ENCODE assay signal across 1 cellular context in genomic region chr4:176195184-176195978, GRCh38.
TF ChIP-seq lines count a peak whose summit lies in the region.

Gene SPATA4, minus strand, starts transcription at chr4:176195585. Its CDS starts 23 bp downstream, at chr4:176195562.

TF ChIP-seq in HepG2, 621 proteins besides CTCF, POLR2A, EP300 and RAD21 (continued from another document and continues in another):
- TF ChIP-seq ZBTB14 (CRISPR knock-in tag; IDR thresholded peaks at IDR 0.05) (no peak), ZNF737 (CRISPR knock-in tag; IDR thresholded peaks at IDR 0.05; ENCODE audit: borderline replicate concordance) (no peak), PHF21A (CRISPR knock-in tag; IDR thresholded peaks at IDR 0.05) (no peak; the same call in 1 of the 2 replicates), SRF (IDR thresholded peaks at IDR 0.05; ENCODE audit: low read depth, low read length) (no peak), XBP1 (CRISPR knock-in tag; IDR thresholded peaks at IDR 0.05) (no peak), NFE2 (CRISPR knock-in tag; IDR thresholded peaks at IDR 0.05) (no peak), KDM4B (CRISPR knock-in tag; IDR thresholded peaks at IDR 0.05) (no peak), CERS6 (CRISPR knock-in tag; IDR thresholded peaks at IDR 0.05) (no peak), SNAI1 (CRISPR knock-in tag; IDR thresholded peaks at IDR 0.05; ENCODE audit: borderline replicate concordance) (no peak), KMT2B (CRISPR knock-in tag; IDR thresholded peaks at IDR 0.05) (0 out of 2 replicates have a peak, but pooled peaks have one; percentile 17), ZKSCAN8 (CRISPR knock-in tag; IDR thresholded peaks at IDR 0.05; ENCODE audit: borderline replicate concordance) (no peak), ZNF362 (CRISPR knock-in tag; IDR thresholded peaks at IDR 0.05; ENCODE audit: borderline replicate concordance) (no peak), ZNF792 (CRISPR knock-in tag; IDR thresholded peaks at IDR 0.05) (no peak), ZNF850 (CRISPR knock-in tag; conservative IDR thresholded peaks at IDR 0.05) (no peak), ZHX1 (CRISPR knock-in tag; IDR thresholded peaks at IDR 0.05; ENCODE audit: low read depth) (no peak), ADNP (CRISPR knock-in tag; IDR thresholded peaks at IDR 0.05) (no peak), MED1 (CRISPR knock-in tag; IDR thresholded peaks at IDR 0.05) (0 out of 2 replicates have a peak, but pooled peaks have one; percentile 19), HOXD1 (CRISPR knock-in tag; IDR thresholded peaks at IDR 0.05) (no peak), ZNF44 (CRISPR knock-in tag; IDR thresholded peaks at IDR 0.05) (no peak), USF2 (IDR thresholded peaks at IDR 0.05; ENCODE audit: low read depth, low read length) (no peak), USF2 (CRISPR knock-in tag; IDR thresholded peaks at IDR 0.05; ENCODE audit: borderline replicate concordance) (no peak), CC2D1A (CRISPR knock-in tag; IDR thresholded peaks at IDR 0.05) (no peak), DRAP1 (CRISPR knock-in tag; IDR thresholded peaks at IDR 0.05) (peak; percentile 42; the same call in 1 of the 2 replicates), ZNF747 (CRISPR knock-in tag; IDR thresholded peaks at IDR 0.05; ENCODE audit: borderline replicate concordance) (no peak), KDM6A (CRISPR knock-in tag; IDR thresholded peaks at IDR 0.05; ENCODE audit: low read depth) (no peak), FOXO1 (CRISPR knock-in tag; IDR thresholded peaks at IDR 0.05) (no peak), MXD3 (CRISPR knock-in tag; IDR thresholded peaks at IDR 0.05) (no peak), SOX5 (CRISPR knock-in tag; IDR thresholded peaks at IDR 0.05; ENCODE audit: borderline replicate concordance) (peak; percentile 37; the same call in 1 of the 2 replicates), EZH2 (conservative IDR thresholded peaks at IDR 0.05; ENCODE audit: low read depth, low read length) (no peak), ZNF383 (CRISPR knock-in tag; IDR thresholded peaks at IDR 0.05; ENCODE audit: borderline replicate concordance) (no peak), POLR2G (IDR thresholded peaks at IDR 0.05; ENCODE audit: low read depth, low read length) (peak; percentile 62)
- TF ChIP-seq, protein P1, sequence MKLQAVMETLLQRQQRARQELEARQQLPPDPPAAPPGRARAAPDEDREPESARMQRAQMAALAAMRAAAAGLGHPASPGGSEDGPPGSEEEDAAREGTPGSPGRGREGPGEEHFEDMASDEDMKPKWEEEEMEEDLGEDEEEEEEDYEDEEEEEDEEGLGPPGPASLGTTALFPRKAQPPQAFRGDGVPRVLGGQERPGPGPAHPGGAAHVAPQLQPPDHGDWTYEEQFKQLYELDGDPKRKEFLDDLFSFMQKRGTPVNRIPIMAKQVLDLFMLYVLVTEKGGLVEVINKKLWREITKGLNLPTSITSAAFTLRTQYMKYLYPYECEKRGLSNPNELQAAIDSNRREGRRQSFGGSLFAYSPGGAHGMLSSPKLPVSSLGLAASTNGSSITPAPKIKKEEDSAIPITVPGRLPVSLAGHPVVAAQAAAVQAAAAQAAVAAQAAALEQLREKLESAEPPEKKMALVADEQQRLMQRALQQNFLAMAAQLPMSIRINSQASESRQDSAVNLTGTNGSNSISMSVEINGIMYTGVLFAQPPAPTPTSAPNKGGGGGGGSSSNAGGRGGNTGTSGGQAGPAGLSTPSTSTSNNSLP (IDR thresholded peaks at IDR 0.05; ENCODE audit: low read depth, low read length) = no peak
- TF ChIP-seq, protein P2, sequence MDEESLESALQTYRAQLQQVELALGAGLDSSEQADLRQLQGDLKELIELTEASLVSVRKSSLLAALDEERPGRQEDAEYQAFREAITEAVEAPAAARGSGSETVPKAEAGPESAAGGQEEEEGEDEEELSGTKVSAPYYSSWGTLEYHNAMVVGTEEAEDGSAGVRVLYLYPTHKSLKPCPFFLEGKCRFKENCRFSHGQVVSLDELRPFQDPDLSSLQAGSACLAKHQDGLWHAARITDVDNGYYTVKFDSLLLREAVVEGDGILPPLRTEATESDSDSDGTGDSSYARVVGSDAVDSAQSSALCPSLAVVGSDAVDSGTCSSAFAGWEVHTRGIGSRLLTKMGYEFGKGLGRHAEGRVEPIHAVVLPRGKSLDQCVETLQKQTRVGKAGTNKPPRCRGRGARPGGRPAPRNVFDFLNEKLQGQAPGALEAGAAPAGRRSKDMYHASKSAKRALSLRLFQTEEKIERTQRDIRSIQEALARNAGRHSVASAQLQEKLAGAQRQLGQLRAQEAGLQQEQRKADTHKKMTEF (CRISPR knock-in tag; IDR thresholded peaks at IDR 0.05) = peak; percentile 80
- TF ChIP-seq, protein P3, sequence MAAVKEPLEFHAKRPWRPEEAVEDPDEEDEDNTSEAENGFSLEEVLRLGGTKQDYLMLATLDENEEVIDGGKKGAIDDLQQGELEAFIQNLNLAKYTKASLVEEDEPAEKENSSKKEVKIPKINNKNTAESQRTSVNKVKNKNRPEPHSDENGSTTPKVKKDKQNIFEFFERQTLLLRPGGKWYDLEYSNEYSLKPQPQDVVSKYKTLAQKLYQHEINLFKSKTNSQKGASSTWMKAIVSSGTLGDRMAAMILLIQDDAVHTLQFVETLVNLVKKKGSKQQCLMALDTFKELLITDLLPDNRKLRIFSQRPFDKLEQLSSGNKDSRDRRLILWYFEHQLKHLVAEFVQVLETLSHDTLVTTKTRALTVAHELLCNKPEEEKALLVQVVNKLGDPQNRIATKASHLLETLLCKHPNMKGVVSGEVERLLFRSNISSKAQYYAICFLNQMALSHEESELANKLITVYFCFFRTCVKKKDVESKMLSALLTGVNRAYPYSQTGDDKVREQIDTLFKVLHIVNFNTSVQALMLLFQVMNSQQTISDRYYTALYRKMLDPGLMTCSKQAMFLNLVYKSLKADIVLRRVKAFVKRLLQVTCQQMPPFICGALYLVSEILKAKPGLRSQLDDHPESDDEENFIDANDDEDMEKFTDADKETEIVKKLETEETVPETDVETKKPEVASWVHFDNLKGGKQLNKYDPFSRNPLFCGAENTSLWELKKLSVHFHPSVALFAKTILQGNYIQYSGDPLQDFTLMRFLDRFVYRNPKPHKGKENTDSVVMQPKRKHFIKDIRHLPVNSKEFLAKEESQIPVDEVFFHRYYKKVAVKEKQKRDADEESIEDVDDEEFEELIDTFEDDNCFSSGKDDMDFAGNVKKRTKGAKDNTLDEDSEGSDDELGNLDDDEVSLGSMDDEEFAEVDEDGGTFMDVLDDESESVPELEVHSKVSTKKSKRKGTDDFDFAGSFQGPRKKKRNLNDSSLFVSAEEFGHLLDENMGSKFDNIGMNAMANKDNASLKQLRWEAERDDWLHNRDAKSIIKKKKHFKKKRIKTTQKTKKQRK (IDR thresholded peaks at IDR 0.05; ENCODE audit: low read length) = no peak
- TF ChIP-seq, protein P4, sequence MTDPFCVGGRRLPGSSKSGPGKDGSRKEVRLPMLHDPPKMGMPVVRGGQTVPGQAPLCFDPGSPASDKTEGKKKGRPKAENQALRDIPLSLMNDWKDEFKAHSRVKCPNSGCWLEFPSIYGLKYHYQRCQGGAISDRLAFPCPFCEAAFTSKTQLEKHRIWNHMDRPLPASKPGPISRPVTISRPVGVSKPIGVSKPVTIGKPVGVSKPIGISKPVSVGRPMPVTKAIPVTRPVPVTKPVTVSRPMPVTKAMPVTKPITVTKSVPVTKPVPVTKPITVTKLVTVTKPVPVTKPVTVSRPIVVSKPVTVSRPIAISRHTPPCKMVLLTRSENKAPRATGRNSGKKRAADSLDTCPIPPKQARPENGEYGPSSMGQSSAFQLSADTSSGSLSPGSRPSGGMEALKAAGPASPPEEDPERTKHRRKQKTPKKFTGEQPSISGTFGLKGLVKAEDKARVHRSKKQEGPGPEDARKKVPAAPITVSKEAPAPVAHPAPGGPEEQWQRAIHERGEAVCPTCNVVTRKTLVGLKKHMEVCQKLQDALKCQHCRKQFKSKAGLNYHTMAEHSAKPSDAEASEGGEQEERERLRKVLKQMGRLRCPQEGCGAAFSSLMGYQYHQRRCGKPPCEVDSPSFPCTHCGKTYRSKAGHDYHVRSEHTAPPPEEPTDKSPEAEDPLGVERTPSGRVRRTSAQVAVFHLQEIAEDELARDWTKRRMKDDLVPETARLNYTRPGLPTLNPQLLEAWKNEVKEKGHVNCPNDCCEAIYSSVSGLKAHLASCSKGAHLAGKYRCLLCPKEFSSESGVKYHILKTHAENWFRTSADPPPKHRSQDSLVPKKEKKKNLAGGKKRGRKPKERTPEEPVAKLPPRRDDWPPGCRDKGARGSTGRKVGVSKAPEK (CRISPR knock-in tag; IDR thresholded peaks at IDR 0.05; ENCODE audit: borderline replicate concordance) = no peak
- TF ChIP-seq, protein P5, sequence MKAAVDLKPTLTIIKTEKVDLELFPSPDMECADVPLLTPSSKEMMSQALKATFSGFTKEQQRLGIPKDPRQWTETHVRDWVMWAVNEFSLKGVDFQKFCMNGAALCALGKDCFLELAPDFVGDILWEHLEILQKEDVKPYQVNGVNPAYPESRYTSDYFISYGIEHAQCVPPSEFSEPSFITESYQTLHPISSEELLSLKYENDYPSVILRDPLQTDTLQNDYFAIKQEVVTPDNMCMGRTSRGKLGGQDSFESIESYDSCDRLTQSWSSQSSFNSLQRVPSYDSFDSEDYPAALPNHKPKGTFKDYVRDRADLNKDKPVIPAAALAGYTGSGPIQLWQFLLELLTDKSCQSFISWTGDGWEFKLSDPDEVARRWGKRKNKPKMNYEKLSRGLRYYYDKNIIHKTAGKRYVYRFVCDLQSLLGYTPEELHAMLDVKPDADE (CRISPR knock-in tag; IDR thresholded peaks at IDR 0.05) = no peak
- TF ChIP-seq, protein P6, sequence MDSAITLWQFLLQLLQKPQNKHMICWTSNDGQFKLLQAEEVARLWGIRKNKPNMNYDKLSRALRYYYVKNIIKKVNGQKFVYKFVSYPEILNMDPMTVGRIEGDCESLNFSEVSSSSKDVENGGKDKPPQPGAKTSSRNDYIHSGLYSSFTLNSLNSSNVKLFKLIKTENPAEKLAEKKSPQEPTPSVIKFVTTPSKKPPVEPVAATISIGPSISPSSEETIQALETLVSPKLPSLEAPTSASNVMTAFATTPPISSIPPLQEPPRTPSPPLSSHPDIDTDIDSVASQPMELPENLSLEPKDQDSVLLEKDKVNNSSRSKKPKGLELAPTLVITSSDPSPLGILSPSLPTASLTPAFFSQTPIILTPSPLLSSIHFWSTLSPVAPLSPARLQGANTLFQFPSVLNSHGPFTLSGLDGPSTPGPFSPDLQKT (CRISPR knock-in tag; IDR thresholded peaks at IDR 0.05; ENCODE audit: borderline replicate concordance) = no peak
